In genomic region chr2:232632904-232633412, GRCh38 we compare ENCODE assay signal across 8 cellular contexts. TPM values are rescaled to one million over a fixed set of nuclear protein-coding genes. Genes with fewer than 3 reads are reported as not detected.
DNase-seq lines count a peak whose midpoint lies in the region; ATAC-seq and TF ChIP-seq lines count a peak whose summit lies in the region.

No MANE protein-coding gene starts in this region.

- H4K20me1 ChIP-seq in fibroblast of lung (ENCODE audit: control insufficient read depth, extremely low read depth, insufficient read depth, low read length), result no peaks in the 10 kb centered on the region

- no peaks in the 10 kb centered on the region for H3K36me3 Mint-ChIP-seq in nephron (ENCODE audit: low read depth)

- TF ChIP-seq CTCF in RWPE2 (IDR thresholded peaks at IDR 0.05; ENCODE audit: poor library complexity, severe bottlenecking), result peak; percentile 16
- TF ChIP-seq CTCF in fibroblast of lung (conservative IDR thresholded peaks at IDR 0.05 in 1 of 2, IDR thresholded peaks at IDR 0.05 in 1 of 2; ENCODE audit: low read depth in 1 of 2, low read length in 2 of 2), result no peak
- no peak for TF ChIP-seq CTCF in nephron (IDR thresholded peaks at IDR 0.05; ENCODE audit: unreplicated experiment in 3 of 3)

- H3K4me3 ChIP-seq in RWPE2 (ENCODE audit: severe bottlenecking), result peak overlapping the region; percentile 32
- H3K4me3 ChIP-seq in fibroblast of lung (replicated peaks in 1 of 4; ENCODE audit: control extremely low read depth in 1 of 4, insufficient read depth in 1 of 4, low read depth in 3 of 4, low read length in 4 of 4), result peak overlapping the region; percentile 45 to 58 (median 49)

- H3K9me3 Mint-ChIP-seq in nephron, result no peaks in the 10 kb centered on the region

- H3K9me3 ChIP-seq in RWPE2 (ENCODE audit: severe bottlenecking) (no peaks in the 10 kb centered on the region), fibroblast of lung (ENCODE audit: control insufficient read depth, insufficient read depth, low read depth, low read length) (no peaks in the 10 kb centered on the region)

- H3K9ac ChIP-seq in fibroblast of lung (ENCODE audit: insufficient read depth, low read length), result peak overlapping the region; percentile 16

- H2AFZ ChIP-seq in fibroblast of lung (ENCODE audit: low read length), result peak overlapping the region; percentile 41

- DNase-seq in ELR (ENCODE audit: low read depth) (peak; percentile 28), RWPE2 (ENCODE audit: low spot score) (no peak), fibroblast of lung (ENCODE audit: low read depth in 2 of 2) (peak; percentile 4 to 14), NCI-H146 treated with DMSO at 0.1 percent for 48 hours (lab: John Stamatoyannopoulos, UW; ENCODE audit: unreplicated experiment) (no peak), COLO829 (ENCODE audit: low spot score) (no peak)
- no peak for DNase-seq in stimulated activated CD8-positive, alpha-beta memory T cell treated with anti-CD3 and anti-CD28 coated beads, Interleukin-4, amount 100 ng/mL, for 48 hours

- H3K79me2 ChIP-seq in fibroblast of lung (ENCODE audit: control insufficient read depth, insufficient read depth, low read length), result no peaks in the 10 kb centered on the region

- H3K4me1 Mint-ChIP-seq in nephron, result peaks cover 11% of the 10 kb centered on the region

- H3K4me1 ChIP-seq in RWPE2 (ENCODE audit: insufficient read depth, poor library complexity, severe bottlenecking) (no peaks in the 10 kb centered on the region), fibroblast of lung (ENCODE audit: control insufficient read depth, extremely low read depth, insufficient read depth, low read length) (no peaks in the 10 kb centered on the region)

- H3K4me3 Mint-ChIP-seq in nephron, result peak overlapping the region; percentile 74 to 77 (median 74)

- H3K27me3 ChIP-seq in RWPE2 (ENCODE audit: insufficient read depth, poor library complexity, severe bottlenecking), result peaks cover 34% of the 10 kb centered on the region
- H3K27me3 ChIP-seq in fibroblast of lung (ENCODE audit: control insufficient read depth, insufficient read depth, low read length), result peaks cover 29% of the 10 kb centered on the region

- ATAC-seq in RWPE2 (ENCODE audit: low read depth) (peak; percentile 28), HG02852 (IDR thresholded peaks at IDR 0.05; ENCODE audit: unreplicated experiment) (no peak)

- no peak overlapping the region for H3K27ac Mint-ChIP-seq in nephron

- H3K27me3 Mint-ChIP-seq in nephron (ENCODE audit: low read depth), result peaks cover 49% of the 10 kb centered on the region

- H3K27ac ChIP-seq in RWPE2 (ENCODE audit: poor library complexity, severe bottlenecking), result no peak overlapping the region
- no peak overlapping the region for H3K27ac ChIP-seq in fibroblast of lung (ENCODE audit: insufficient read depth, low read length)

- H3K36me3 ChIP-seq in RWPE2 (ENCODE audit: low read depth), result no peaks in the 10 kb centered on the region
- no peaks in the 10 kb centered on the region for H3K36me3 ChIP-seq in fibroblast of lung (ENCODE audit: control insufficient read depth, insufficient read depth, low read length)

- peak overlapping the region; percentile 78 for H3K4me2 ChIP-seq in fibroblast of lung (ENCODE audit: extremely low read depth, insufficient read depth, low read length)

RNA-seq across cellular contexts. Expression of gene EFHD1, which starts 0.4 kb away (rescaled TPM):
- total RNA-seq in fibroblast of lung, result not detected in 2 replicates
- polyA plus RNA-seq in fibroblast of lung, result 0.09 and 0.83 TPM in 2 replicates
- 0.76 TPM in 1 of 2 replicates, not detected in the other for polyA plus RNA-seq in fibroblast of lung (2012)
- polyA minus RNA-seq in fibroblast of lung (ENCODE audit: low replicate concordance), result 2.6 TPM in 1 of 2 replicates, not detected in the other

Comparison
In these comparisons a context has a peak if more than half of its experiments do, and no peak if none do; other contexts are left out.
1. DNase-seq: peak in ELR (single experiment) and fibroblast of lung (2 of 2); none in RWPE2 (single experiment), NCI-H146 treated with DMSO at 0.1 percent for 48 hours (single experiment), COLO829 (single experiment) and stimulated activated CD8-positive, alpha-beta memory T cell treated with anti-CD3 and anti-CD28 coated beads, Interleukin-4, amount 100 ng/mL, for 48 hours (single experiment).